Comparison of ENCODE assay signal across 19 cellular contexts in genomic region chr3:174089592-174089991, GRCh38.
"Had no signal": no experiment of that assay in that cellular context is flagged by ENCODE, and none has a peak within 500 bp of the region (broad histone marks: within the 10 kb centered on the region; RNA-seq: fewer than 3 reads in every experiment).

No MANE protein-coding gene starts in this region.

- H3K27me3 ChIP-seq: body of pancreas, sigmoid colon, testis, upper lobe of left lung had no signal

- H3K4me1 ChIP-seq: body of pancreas, pancreas, testis, upper lobe of left lung had no signal

- DNase-seq: activated CD4-positive, alpha-beta T cell treated with anti-CD3 and anti-CD28 coated beads, Interleukin-2, amount 10 ng/mL, durations not matched to agents 24 days and 14 days; activated CD4-positive, CD25-positive, alpha-beta regulatory T cell; activated CD8-positive, alpha-beta T cell treated with anti-CD3 and anti-CD28 coated beads for 36 hours; activated naive CD4-positive, alpha-beta T cell treated with anti-CD3 and anti-CD28 coated beads for 36 hours; activated T-cell treated with anti-CD3 and anti-CD28 coated beads, Interleukin-2, amount 50 U/mL, for 4 hours; body of pancreas; effector memory CD8-positive, alpha-beta T cell; foreskin fibroblast; hippocampal formation; left cardiac atrium; mesenchymal stem cell; naive thymus-derived CD8-positive, alpha-beta T cell; pancreas; sigmoid colon; stimulated activated CD4-positive, alpha-beta T cell treated with anti-CD3 and anti-CD28 coated beads, Interleukin-4, amount 100 ng/mL, for 24 hours; testis; upper lobe of left lung had no signal

- H3K4me3 ChIP-seq: body of pancreas, pancreas, sigmoid colon, testis, upper lobe of left lung had no signal

- ATAC-seq: activated CD8-positive, alpha-beta T cell treated with anti-CD3 and anti-CD28 coated beads for 36 hours; activated T-cell treated with anti-CD3 and anti-CD28 coated beads, Interleukin-2, amount 50 U/mL, for 4 hours; body of pancreas; effector memory CD8-positive, alpha-beta T cell; left cardiac atrium; naive thymus-derived CD8-positive, alpha-beta T cell; pancreas; stimulated activated effector memory CD8-positive, alpha-beta T cell treated with anti-CD3 and anti-CD28 coated beads, Interleukin-12 subunit alpha, Interleukin-12 subunit beta, amount 100 ng/mL, for 72 hours had no signal

- H3K36me3 ChIP-seq: pancreas, sigmoid colon, upper lobe of left lung had no signal

- H3K9me3 ChIP-seq: body of pancreas, pancreas, sigmoid colon, testis, upper lobe of left lung had no signal

- H3K27ac ChIP-seq: body of pancreas, epithelial cell of prostate, pancreas, sigmoid colon, testis, upper lobe of left lung had no signal
